1 cellular context compared by ENCODE assay signal in genomic region chr4:73019462-73020047, GRCh38.
TF ChIP-seq lines count a peak whose summit lies in the region.

No MANE protein-coding gene starts in this region.

TF ChIP-seq in HCT116, 20 proteins besides CTCF, POLR2A, EP300 and RAD21 (continued from another document):
- TF ChIP-seq JUND (IDR thresholded peaks at IDR 0.05) (no peak), CEBPB (IDR thresholded peaks at IDR 0.05; ENCODE audit: low read depth) (no peak), EZH2 (IDR thresholded peaks at IDR 0.05) (no peak), FOSL1 (IDR thresholded peaks at IDR 0.05; ENCODE audit: low read depth) (no peak), REST (IDR thresholded peaks at IDR 0.05; ENCODE audit: low read depth) (no peak), TCF7L2 (IDR thresholded peaks at IDR 0.05; ENCODE audit: borderline replicate concordance, extremely low read depth, insufficient read depth, insufficient read length) (no peak), CBX3 (IDR thresholded peaks at IDR 0.05; ENCODE audit: low read depth) (no peak), POLR2AphosphoS5 (IDR thresholded peaks at IDR 0.05; ENCODE audit: low read depth, low read length) (no peak), SRF (IDR thresholded peaks at IDR 0.05; ENCODE audit: low read depth) (no peak), SIN3A (IDR thresholded peaks at IDR 0.05; ENCODE audit: low read depth) (no peak), EGR1 (IDR thresholded peaks at IDR 0.05; ENCODE audit: low read depth) (no peak)
